12 cellular contexts compared by ENCODE assay signal in genomic region chr2:182667321-182667695, GRCh38. TPM values are rescaled to one million over a fixed set of nuclear protein-coding genes. Genes with fewer than 3 reads are reported as not detected.
DNase-seq lines count a peak whose midpoint lies in the region; ATAC-seq, FAIRE-seq and TF ChIP-seq lines count a peak whose summit lies in the region.
"Had no signal": no experiment of that assay in that cellular context is flagged by ENCODE, and none has a peak within 500 bp of the region (broad histone marks: within the 10 kb centered on the region; RNA-seq: fewer than 3 reads in every experiment).

No MANE protein-coding gene starts in this region.

- no peak overlapping the region for H3K4me3 ChIP-seq in H1 (ENCODE audit: extremely low read depth in 1 of 4, insufficient read depth in 2 of 4, low read depth in 3 of 4, low read length in 4 of 4)
- H3K4me3 ChIP-seq: ascending aorta, SJSA1 had no signal

- no peaks in the 10 kb centered on the region for H3K4me1 ChIP-seq in H1 (replicated peaks in 1 of 4; ENCODE audit: control insufficient read depth in 3 of 4, insufficient read depth in 4 of 4, low read length in 3 of 4)
- H3K4me1 ChIP-seq: ascending aorta, SJSA1 had no signal

- H3K4ac ChIP-seq in H1 (replicated peaks; ENCODE audit: insufficient read length, low read depth, low read length): no peak overlapping the region

- no peak for TF ChIP-seq POLR2A in H1 (IDR thresholded peaks at IDR 0.05; ENCODE audit: control extremely low read depth in 1 of 2, low read depth in 2 of 2, low read length in 2 of 2)

- H3K79me1 ChIP-seq in H1 (ENCODE audit: low read depth, low read length): no peaks in the 10 kb centered on the region

- H3K36me3 ChIP-seq in H1 (ENCODE audit: control insufficient read depth in 2 of 4, insufficient read depth in 4 of 4, low read length in 3 of 4): no peaks in the 10 kb centered on the region
- H3K36me3 ChIP-seq: ascending aorta, SJSA1 had no signal

- no peak overlapping the region for H2BK20ac ChIP-seq in H1 (ENCODE audit: low read length)

- no peak overlapping the region for H3K56ac ChIP-seq in H1 (replicated peaks; ENCODE audit: insufficient read length, low read depth, low read length)

- no peaks in the 10 kb centered on the region for H3K9me3 ChIP-seq in H1 (ENCODE audit: insufficient read depth in 2 of 2, low read depth in 1 of 2, low read length in 1 of 2)
- H3K9me3 ChIP-seq: ascending aorta, SJSA1 had no signal

- H4K5ac ChIP-seq in H1 (ENCODE audit: insufficient read length, low read depth, low read length): no peak overlapping the region

- no peak overlapping the region for H3K23ac ChIP-seq in H1 (ENCODE audit: insufficient read length)

- H3K27ac ChIP-seq in H1 (ENCODE audit: low read depth, low read length): no peak overlapping the region
- H3K27ac ChIP-seq: ascending aorta, SJSA1 had no signal

- POLR2A ChIA-PET in H1 (lab: Charles Lee; ENCODE audit: partially characterized antibody): interaction anchor here (1.0 kb wide), 1 partner anchor 49 kb away, joined by 3 read pairs; no protein-coding TSS in a partner anchor

- no peaks in the 10 kb centered on the region for H3K79me2 ChIP-seq in H1 (ENCODE audit: control insufficient read depth in 1 of 2, insufficient read depth in 2 of 2, low read length in 2 of 2)

- TF ChIP-seq CTCF in H1 (IDR thresholded peaks at IDR 0.05; ENCODE audit: control extremely low read depth in 1 of 3, insufficient read depth in 1 of 3, low read depth in 1 of 3, low read length in 3 of 3): no peak

- intact Hi-C loops in left colon (cut with DNase I, micrococcal nuclease): no loop called here

- no peak for TF ChIP-seq EP300 in H1 (IDR thresholded peaks at IDR 0.05; ENCODE audit: borderline replicate concordance in 1 of 2, low read depth in 2 of 2, low read length in 2 of 2)

- no peaks in the 10 kb centered on the region for H3K27me3 ChIP-seq in H1 (replicated peaks in 1 of 4; ENCODE audit: control insufficient read depth in 3 of 4, extremely low read depth in 1 of 4, insufficient read depth in 3 of 4, low read length in 3 of 4)
- H3K27me3 ChIP-seq: ascending aorta, SJSA1 had no signal

- no peak overlapping the region for H3K4me2 ChIP-seq in H1 (ENCODE audit: insufficient read depth in 1 of 2, low read depth in 2 of 2, low read length in 2 of 2)

- H4K8ac ChIP-seq in H1 (ENCODE audit: extremely low read depth, insufficient read depth, low read length): no peak overlapping the region

- no peak overlapping the region for H2AK5ac ChIP-seq in H1 (ENCODE audit: low read depth, low read length)

- H2BK12ac ChIP-seq in H1 (ENCODE audit: low read depth, low read length): no peak overlapping the region

- TF ChIP-seq RAD21 in H1 (IDR thresholded peaks at IDR 0.05 in 1 of 2, conservative IDR thresholded peaks at IDR 0.05 in 1 of 2; ENCODE audit: low read depth in 2 of 2, low read length in 2 of 2): no peak

- no peaks in the 10 kb centered on the region for H3K23me2 ChIP-seq in H1 (ENCODE audit: low read depth, low read length)

- H4K91ac ChIP-seq in H1 (replicated peaks; ENCODE audit: insufficient read length, low read length): no peak overlapping the region

- no peak overlapping the region for H3K9ac ChIP-seq in H1 (replicated peaks in 1 of 4; ENCODE audit: extremely low read depth in 1 of 4, low read depth in 3 of 4, low read length in 3 of 4)

- no peak overlapping the region for H2BK5ac ChIP-seq in H1 (ENCODE audit: low read depth, low read length)

- no peaks in the 10 kb centered on the region for H4K20me1 ChIP-seq in H1 (replicated peaks in 1 of 2; ENCODE audit: control insufficient read depth in 1 of 2, insufficient read depth in 2 of 2, low read length in 2 of 2)

- H3K14ac ChIP-seq in H1 (ENCODE audit: insufficient read length): no peak overlapping the region

- CTCF ChIA-PET in H1 (lab: Charles Lee; ENCODE audit: partially characterized antibody): interaction anchor here (0.6 to 2.2 kb wide), 20 partner anchors 9 to 506 kb away, joined by 3 to 11 read pairs (median 5); partner anchors contain the start of gene DNAJC10

- no peak overlapping the region for H3K18ac ChIP-seq in H1 (ENCODE audit: extremely low read depth, low read length)

- H2BK120ac ChIP-seq in H1 (replicated peaks; ENCODE audit: low read depth, low read length): no peak overlapping the region

- DNase-seq in H1 (ENCODE audit: low read depth in 1 of 2, low spot score in 2 of 2): no peak
- DNase-seq in left colon: no peak
- no peak for DNase-seq in inferior parietal cortex (ENCODE audit: extremely low spot score)
- no peak for DNase-seq in activated CD4-positive, alpha-beta T cell treated with anti-CD3 and anti-CD28 coated beads, Interleukin-2, amount 50 U/mL, for 1 hour
- DNase-seq: activated CD4-positive, alpha-beta memory T cell treated with anti-CD3 and anti-CD28 coated beads, Interleukin-2, amount 10 ng/mL, durations not matched to agents 7 days and 5 days had no signal

- peak; percentile 33 for ATAC-seq in GM18868 (IDR thresholded peaks at IDR 0.05; ENCODE audit: unreplicated experiment)
- ATAC-seq in GM21447 (IDR thresholded peaks at IDR 0.05; ENCODE audit: unreplicated experiment): peak; percentile 34
- peak; percentile 32 for ATAC-seq in HG03066 (IDR thresholded peaks at IDR 0.05; ENCODE audit: low read depth, unreplicated experiment)
- no peak for ATAC-seq in GM18873 (IDR thresholded peaks at IDR 0.05; ENCODE audit: low FRiP score, unreplicated experiment)
- no peak for ATAC-seq in left colon

- H2AFZ ChIP-seq in H1 (ENCODE audit: low read length): peak overlapping the region; percentile 13; the same call in 1 of the 2 replicates

- WGBS in H1 (ENCODE audit: extremely low coverage in 1 of 2, insufficient coverage in 1 of 2, insufficient read length in 1 of 2, insufficient replicate concordance in 2 of 2, low coverage in 1 of 2, low lambda C conversion rate in 2 of 2, missing lambda C conversion rate in 1 of 2), 2 experiments: 92% methylated on average over 1 of the region's 1 CpG; no CpG with 5 or more reads in 1 of the 2 experiments

- no peak overlapping the region for H2BK15ac ChIP-seq in H1 (ENCODE audit: low read length)

- FAIRE-seq in H1 (lab: Jason Lieb, UNC): no peak
- FAIRE-seq: D721Med had no signal

TF ChIP-seq in H1, 55 proteins besides CTCF, POLR2A, EP300 and RAD21:
- no peak for TF ChIP-seq SIRT6 (IDR thresholded peaks at IDR 0.05; ENCODE audit: low read length)
- no peak for TF ChIP-seq RNF2 (IDR thresholded peaks at IDR 0.05; ENCODE audit: borderline replicate concordance, low read depth, low read length, missing control alignments, poor library complexity, severe bottlenecking)
- TF ChIP-seq POU5F1 (IDR thresholded peaks at IDR 0.05; ENCODE audit: low read depth, low read length): no peak
- no peak for TF ChIP-seq EZH2 (IDR thresholded peaks at IDR 0.05; ENCODE audit: low read depth, low read length, severe bottlenecking)
- TF ChIP-seq BCL11A (IDR thresholded peaks at IDR 0.05; ENCODE audit: low read depth in 2 of 2, low read length in 2 of 2): no peak

RNA-seq across cellular contexts. Expression of gene DNAJC10, which starts 48.7 kb away (rescaled TPM):
- 121 and 128 TPM in 2 replicates for total RNA-seq in H1 (2021; fragmentation: NEBNext Ultra II Directional; extraction: Animal tissue kit (Norgen Biotek cat#: 25700))
- polyA plus RNA-seq in H1 (2011; rRNA removed): 13.4 and 23.2 TPM in 2 replicates
- 29.8 TPM for polyA plus RNA-seq in H1 (2011; cell fraction: cytosol; rRNA removed)
- polyA plus RNA-seq in H1 (2011; cell fraction: nucleus; rRNA removed): 13.3 TPM
- 33.6 to 77.3 TPM (median 43.3 TPM) in 4 replicates for polyA plus RNA-seq in H1 (2012, experiment 1 of 2)
- 3.0 TPM for polyA plus RNA-seq in H1 (2012, experiment 2 of 2)
- polyA plus RNA-seq in H1 (2013, experiment 1 of 2): 66.2 TPM
- polyA plus RNA-seq in H1 (2013, experiment 2 of 2): 74.4 TPM
- polyA minus RNA-seq in H1 (2011; rRNA and poly(A)+ RNA removed): 31.3 and 58.9 TPM in 2 replicates
- 30.5 TPM for polyA minus RNA-seq in H1 (2011; cell fraction: cytosol; rRNA and poly(A)+ RNA removed)
- 46.0 TPM for polyA minus RNA-seq in H1 (2011; cell fraction: nucleus; rRNA and poly(A)+ RNA removed)
- total RNA-seq in left colon: 10 to 100 TPM; 74.7 to 78.9 TPM

Comparison
In these comparisons a context has a peak if more than half of its experiments do, and no peak if none do; other contexts are left out.
1. ATAC-seq: peak in GM18868 (single experiment), GM21447 (single experiment) and HG03066 (single experiment); none in GM18873 (single experiment) and left colon (single experiment).